ENCODE assay signal across 19 cellular contexts in the genomic region with DNA sequence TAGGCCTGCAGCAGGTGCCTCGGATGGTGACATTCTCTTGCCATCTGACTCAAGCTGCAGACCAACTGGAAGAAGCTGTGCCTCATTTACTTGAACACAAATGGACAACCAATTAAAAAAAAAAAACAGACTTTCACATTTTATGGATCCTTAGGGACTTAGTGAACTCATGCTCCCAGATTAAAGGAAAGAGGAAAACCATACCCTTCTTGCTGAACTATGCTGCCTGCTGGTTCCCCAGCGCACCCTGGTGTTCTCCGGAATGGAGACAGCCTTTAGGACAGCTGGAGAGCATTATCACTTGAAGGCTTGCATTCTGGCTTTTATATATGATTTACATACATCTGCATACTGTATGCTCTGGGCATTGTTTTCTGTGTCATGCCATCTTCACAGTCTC.
A peak's percentile ranks its signal among the peaks of the same experiment; 100 is the strongest.
DNase-seq lines count a peak whose midpoint lies in the region; ATAC-seq and TF ChIP-seq lines count a peak whose summit lies in the region.
"Had no signal": no experiment of that assay in that cellular context is flagged by ENCODE, and none has a peak within 500 bp of the region (broad histone marks: within the 10 kb centered on the region; RNA-seq: fewer than 3 reads in every experiment).

No MANE protein-coding gene starts in this region.

- H3K27ac ChIP-seq in cardiac muscle cell = no peak overlapping the region
- H3K27ac ChIP-seq: upper lobe of left lung had no signal

- no peak overlapping the region for H3K4me3 Mint-ChIP-seq in T-helper 2 cell treated with Interferon-gamma antibody and Interleukin-4, amounts not matched to agents 5 μg/mL and 100 μg/mL, for 36 hours
- H3K4me3 Mint-ChIP-seq: activated naive CD4-positive, alpha-beta T cell treated with anti-CD3 and anti-CD28 coated beads for 36 hours; stimulated activated naive B cell treated with anti-CD40 and anti-IgM and Interleukin-4, amounts not matched to agents 10 μg/mL and 1 μg/mL and 100 μg/mL, for 72 hours had no signal

- no peaks in the 10 kb centered on the region for H3K4me1 ChIP-seq in cardiac muscle cell (ENCODE audit: low read depth)
- H3K4me1 ChIP-seq: upper lobe of left lung had no signal

- intact Hi-C loops in Right ventricle myocardium inferior (cut with DNase I) = loop anchor here (5.0 kb wide), 1 partner anchor 261 kb away; no protein-coding TSS in a partner anchor

- H3K9me3 Mint-ChIP-seq in T-helper 2 cell treated with Interferon-gamma antibody and Interleukin-4, amounts not matched to agents 5 μg/mL and 100 μg/mL, for 36 hours = no peaks in the 10 kb centered on the region
- H3K9me3 Mint-ChIP-seq: activated naive CD4-positive, alpha-beta T cell treated with anti-CD3 and anti-CD28 coated beads for 36 hours had no signal

- ATAC-seq in Right ventricle myocardium inferior (no peak), GM21619 (IDR thresholded peaks at IDR 0.05; ENCODE audit: unreplicated experiment) (no peak), HG02678 (IDR thresholded peaks at IDR 0.05; ENCODE audit: unreplicated experiment) (no peak)
- ATAC-seq: left lobe of liver; stimulated activated naive B cell treated with anti-CD40 and anti-IgM and Interleukin-4, amounts not matched to agents 10 μg/mL and 1 μg/mL and 100 μg/mL, for 72 hours had no signal

- no peaks in the 10 kb centered on the region for H3K36me3 ChIP-seq in cardiac muscle cell
- H3K36me3 ChIP-seq: upper lobe of left lung had no signal

- H3K27me3 Mint-ChIP-seq in T-helper 2 cell treated with Interferon-gamma antibody and Interleukin-4, amounts not matched to agents 5 μg/mL and 100 μg/mL, for 36 hours (ENCODE audit: low read depth) = no peaks in the 10 kb centered on the region
- H3K27me3 Mint-ChIP-seq: stimulated activated naive B cell treated with anti-CD40 and anti-IgM and Interleukin-4, amounts not matched to agents 10 μg/mL and 1 μg/mL and 100 μg/mL, for 72 hours had no signal

- H3K4me3 ChIP-seq in cardiac muscle cell (no peak overlapping the region), foreskin fibroblast (ENCODE audit: low read depth in 1 of 2, low read length in 2 of 2) (no peak overlapping the region)
- H3K4me3 ChIP-seq: upper lobe of left lung had no signal

- no peaks in the 10 kb centered on the region for H3K4me1 Mint-ChIP-seq in T-helper 2 cell treated with Interferon-gamma antibody and Interleukin-4, amounts not matched to agents 5 μg/mL and 100 μg/mL, for 36 hours (ENCODE audit: low read depth)
- H3K4me1 Mint-ChIP-seq: stimulated activated naive B cell treated with anti-CD40 and anti-IgM and Interleukin-4, amounts not matched to agents 10 μg/mL and 1 μg/mL and 100 μg/mL, for 72 hours had no signal

- no peaks in the 10 kb centered on the region for H3K9me3 ChIP-seq in cardiac muscle cell (ENCODE audit: low read depth)
- H3K9me3 ChIP-seq: upper lobe of left lung had no signal

- H3K27ac Mint-ChIP-seq in T-helper 2 cell treated with Interferon-gamma antibody and Interleukin-4, amounts not matched to agents 5 μg/mL and 100 μg/mL, for 36 hours = no peak overlapping the region
- H3K27ac Mint-ChIP-seq: activated naive CD4-positive, alpha-beta T cell treated with anti-CD3 and anti-CD28 coated beads for 36 hours; stimulated activated naive B cell treated with anti-CD40 and anti-IgM and Interleukin-4, amounts not matched to agents 10 μg/mL and 1 μg/mL and 100 μg/mL, for 72 hours had no signal

- no peaks in the 10 kb centered on the region for H3K27me3 ChIP-seq in cardiac muscle cell
- H3K27me3 ChIP-seq: upper lobe of left lung had no signal

- TF ChIP-seq CTCF in cardiac muscle cell (IDR thresholded peaks at IDR 0.05; ENCODE audit: low read depth, low read length) (peak; percentile 12), foreskin fibroblast (IDR thresholded peaks at IDR 0.05; ENCODE audit: low read depth, low read length) (peak; percentile 35)

- no peaks in the 10 kb centered on the region for H3K36me3 Mint-ChIP-seq in T-helper 2 cell treated with Interferon-gamma antibody and Interleukin-4, amounts not matched to agents 5 μg/mL and 100 μg/mL, for 36 hours (ENCODE audit: low read depth)
- H3K36me3 Mint-ChIP-seq: stimulated activated naive B cell treated with anti-CD40 and anti-IgM and Interleukin-4, amounts not matched to agents 10 μg/mL and 1 μg/mL and 100 μg/mL, for 72 hours had no signal

- DNase-seq in cardiac muscle cell (ENCODE audit: low read depth in 1 of 2, low spot score in 1 of 2) (peak in 1 of 2 donors; percentile 21), Right ventricle myocardium inferior (ENCODE audit: missing footprints) (no peak), NCI-H2171 treated with DMSO at 0.1 percent for 48 hours (lab: John Stamatoyannopoulos, UW) (peak; percentile 65), foreskin fibroblast (peak in 1 of 2 donors; percentile 45), NCI-H2081 treated with DMSO at 0.1 percent for 48 hours (lab: John Stamatoyannopoulos, UW) (no peak)
- no peak for DNase-seq in T-helper 2 cell treated with Interferon-gamma antibody and Interleukin-4, amounts not matched to agents 5 μg/mL and 100 μg/mL, for 36 hours (ENCODE audit: low spot score)
- DNase-seq: activated CD4-positive, CD25-positive, alpha-beta regulatory T cell treated with anti-CD3 and anti-CD28 coated beads, Interleukin-2, amount 50 U/mL, for 72 hours; activated CD8-positive, alpha-beta memory T cell treated with anti-CD3 and anti-CD28 coated beads, Interleukin-2, amount 50 U/mL, for 48 hours; activated naive CD4-positive, alpha-beta T cell treated with anti-CD3 and anti-CD28 coated beads for 36 hours; erythroblast; MM.1S; NCI-H2029 treated with DMSO at 0.1 percent for 48 hours; NCI-H774; posterior cingulate gyrus; stimulated activated naive B cell treated with anti-CD40 and anti-IgM and Interleukin-4, amounts not matched to agents 10 μg/mL and 1 μg/mL and 100 μg/mL, for 72 hours; upper lobe of left lung had no signal
